Comparison of ENCODE assay signal across 24 cellular contexts in the genomic region with DNA sequence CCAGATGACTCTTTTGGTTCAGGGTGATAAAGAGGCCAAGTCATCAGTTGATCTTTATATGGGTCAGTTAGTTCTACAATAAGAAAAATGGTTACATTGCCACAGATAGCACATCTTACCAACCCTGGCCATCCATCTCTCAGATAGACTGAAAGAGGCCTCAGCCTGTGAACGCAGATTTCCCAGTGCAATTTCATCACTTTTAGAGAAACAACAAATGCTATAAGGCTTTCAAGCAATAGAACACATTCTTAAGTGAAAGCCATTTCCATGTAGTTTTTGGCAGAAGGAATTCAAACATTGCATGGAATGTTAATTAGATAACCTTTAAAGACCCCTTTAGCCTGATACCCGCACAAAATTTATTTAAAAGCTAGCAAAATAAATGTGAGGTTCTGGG.
"Had no signal": no experiment of that assay in that cellular context is flagged by ENCODE, and none has a peak within 500 bp of the region (broad histone marks: within the 10 kb centered on the region; RNA-seq: fewer than 3 reads in every experiment).

No MANE protein-coding gene starts in this region.

- H3K9me3 ChIP-seq: breast epithelium, mucosa of descending colon, pancreas, stomach had no signal

- H3K4me1 ChIP-seq: breast epithelium, pancreas, stomach had no signal

- H3K4me3 Mint-ChIP-seq: activated naive CD4-positive, alpha-beta T cell treated with anti-CD3 and anti-CD28 coated beads, Interleukin-2, amount 10 ng/mL, durations not matched to agents 7 days and 5 days; activated naive CD8-positive, alpha-beta T cell treated with anti-CD3 and anti-CD28 coated beads, Interleukin-2, amount 50 U/mL, for 24 hours; activated T-cell treated with anti-CD3 and anti-CD28 coated beads, Interleukin-2, amount 50 U/mL, for 4 hours; naive B cell; neural crest cell; stimulated activated effector memory CD8-positive, alpha-beta T cell treated with anti-CD3 and anti-CD28 coated beads, Interleukin-12 subunit alpha, Interleukin-12 subunit beta, amount 100 ng/mL, for 72 hours; type B pancreatic cell had no signal

- H3K4me1 Mint-ChIP-seq: activated naive CD4-positive, alpha-beta T cell treated with anti-CD3 and anti-CD28 coated beads, Interleukin-2, amount 10 ng/mL, durations not matched to agents 7 days and 5 days; activated naive CD8-positive, alpha-beta T cell treated with anti-CD3 and anti-CD28 coated beads, Interleukin-2, amount 50 U/mL, for 24 hours; naive B cell; stimulated activated effector memory CD8-positive, alpha-beta T cell treated with anti-CD3 and anti-CD28 coated beads, Interleukin-12 subunit alpha, Interleukin-12 subunit beta, amount 100 ng/mL, for 72 hours had no signal

- H3K27me3 ChIP-seq: breast epithelium, pancreas, stomach had no signal

- H3K27me3 Mint-ChIP-seq: activated naive CD8-positive, alpha-beta T cell treated with anti-CD3 and anti-CD28 coated beads, Interleukin-2, amount 50 U/mL, for 24 hours; type B pancreatic cell had no signal

- H3K36me3 Mint-ChIP-seq: activated naive CD4-positive, alpha-beta T cell treated with anti-CD3 and anti-CD28 coated beads, Interleukin-2, amount 10 ng/mL, durations not matched to agents 7 days and 5 days; naive B cell; stimulated activated effector memory CD8-positive, alpha-beta T cell treated with anti-CD3 and anti-CD28 coated beads, Interleukin-12 subunit alpha, Interleukin-12 subunit beta, amount 100 ng/mL, for 72 hours; type B pancreatic cell had no signal

- H3K4me3 ChIP-seq: breast epithelium, mucosa of descending colon, pancreas, stomach had no signal

- ATAC-seq: activated naive CD8-positive, alpha-beta T cell treated with anti-CD3 and anti-CD28 coated beads, Interleukin-2, amount 50 U/mL, for 24 hours; activated T-cell treated with anti-CD3 and anti-CD28 coated beads, Interleukin-2, amount 50 U/mL, for 4 hours; left lobe of liver; mucosa of descending colon; pancreas; sciatic nerve; stimulated activated effector memory CD8-positive, alpha-beta T cell treated with anti-CD3 and anti-CD28 coated beads, Interleukin-12 subunit alpha, Interleukin-12 subunit beta, amount 100 ng/mL, for 72 hours had no signal

- H3K27ac Mint-ChIP-seq: activated naive CD4-positive, alpha-beta T cell treated with anti-CD3 and anti-CD28 coated beads, Interleukin-2, amount 10 ng/mL, durations not matched to agents 7 days and 5 days; activated naive CD8-positive, alpha-beta T cell treated with anti-CD3 and anti-CD28 coated beads, Interleukin-2, amount 50 U/mL, for 24 hours; naive B cell; stimulated activated effector memory CD8-positive, alpha-beta T cell treated with anti-CD3 and anti-CD28 coated beads, Interleukin-12 subunit alpha, Interleukin-12 subunit beta, amount 100 ng/mL, for 72 hours; type B pancreatic cell had no signal

- H3K36me3 ChIP-seq: breast epithelium, pancreas, stomach had no signal

- H3K9me3 Mint-ChIP-seq: activated naive CD4-positive, alpha-beta T cell treated with anti-CD3 and anti-CD28 coated beads, Interleukin-2, amount 10 ng/mL, durations not matched to agents 7 days and 5 days; activated naive CD8-positive, alpha-beta T cell treated with anti-CD3 and anti-CD28 coated beads, Interleukin-2, amount 50 U/mL, for 24 hours; activated T-cell treated with anti-CD3 and anti-CD28 coated beads, Interleukin-2, amount 50 U/mL, for 4 hours; stimulated activated effector memory CD8-positive, alpha-beta T cell treated with anti-CD3 and anti-CD28 coated beads, Interleukin-12 subunit alpha, Interleukin-12 subunit beta, amount 100 ng/mL, for 72 hours; type B pancreatic cell had no signal

- H3K27ac ChIP-seq: breast epithelium, pancreas, stomach had no signal

- DNase-seq: activated CD4-positive, alpha-beta T cell treated with anti-CD3 and anti-CD28 coated beads, Interleukin-2, amount 50 U/mL, for 1 hour; activated CD8-positive, alpha-beta memory T cell treated with anti-CD3 and anti-CD28 coated beads, Interleukin-2, amount 50 U/mL, for 4 hours; activated naive CD4-positive, alpha-beta T cell treated with anti-CD3 and anti-CD28 coated beads, Interleukin-2, amount 10 ng/mL, durations not matched to agents 7 days and 5 days; activated naive CD8-positive, alpha-beta T cell treated with anti-CD3 and anti-CD28 coated beads, Interleukin-2, amount 50 U/mL, for 24 hours; activated T-cell treated with anti-CD3 and anti-CD28 coated beads, Interleukin-2, amount 50 U/mL, for 4 hours; aorta; effector CD8-positive, alpha-beta T cell; foreskin melanocyte; glutamatergic neuron; hippocampal formation; mammary epithelial cell; mucosa of descending colon; naive B cell; pancreas; stimulated activated CD4-positive, alpha-beta T cell treated with anti-CD3 and anti-CD28 coated beads, Interleukin-4, amount 100 ng/mL, for 24 hours; stomach; T1000 had no signal

- FAIRE-seq: keratinocyte had no signal
